ENCODE assay signal across 15 cellular contexts in the genomic region with DNA sequence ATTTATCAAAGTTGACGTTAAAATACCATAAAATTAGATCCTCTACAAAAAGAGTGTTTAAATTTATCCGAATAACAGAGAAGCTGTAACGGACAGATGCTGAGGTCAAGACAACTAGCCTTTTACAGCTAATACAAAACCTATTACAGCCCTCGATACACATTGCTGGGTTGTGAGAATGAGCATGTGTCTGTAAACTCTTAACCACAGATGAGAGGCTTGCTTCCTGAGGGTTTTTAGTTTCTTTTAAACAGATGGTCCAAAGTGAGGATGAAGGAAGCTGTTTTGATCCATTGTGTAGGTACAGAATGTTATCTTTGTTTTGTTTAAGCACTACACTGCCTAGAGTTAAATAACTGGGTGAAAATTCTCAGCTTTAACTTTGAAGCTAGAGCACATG.
A peak's percentile ranks its signal among the peaks of the same experiment; 100 is the strongest.
DNase-seq lines count a peak whose midpoint lies in the region; ATAC-seq, FAIRE-seq and TF ChIP-seq lines count a peak whose summit lies in the region.
"Had no signal": no experiment of that assay in that cellular context is flagged by ENCODE, and none has a peak within 500 bp of the region (broad histone marks: within the 10 kb centered on the region; RNA-seq: fewer than 3 reads in every experiment).

No MANE protein-coding gene starts in this region.

- H3K27ac ChIP-seq in uterus (no peak overlapping the region), esophagus squamous epithelium (no peak overlapping the region)
- H3K27ac ChIP-seq: gastrocnemius medialis, RWPE1 had no signal

- intact Hi-C loops in uterus (cut with DNase I; ENCODE audit: low total_unique reads) (no loop called here), cardiac septum (cut with DNase I) (no loop called here), esophagus squamous epithelium (cut with DNase I) (no loop called here)

- TF ChIP-seq CTCF in uterus (IDR thresholded peaks at IDR 0.05) (no peak), esophagus squamous epithelium (IDR thresholded peaks at IDR 0.05) (no peak)

- H3K27me3 ChIP-seq in uterus (no peaks in the 10 kb centered on the region), esophagus squamous epithelium (no peaks in the 10 kb centered on the region)
- H3K27me3 ChIP-seq: gastrocnemius medialis, MG63 had no signal

- peak; percentile 84 for ATAC-seq in HG03097 (IDR thresholded peaks at IDR 0.05; ENCODE audit: low FRiP score, unreplicated experiment)
- ATAC-seq in HG02885 (IDR thresholded peaks at IDR 0.05; ENCODE audit: poor library complexity, unreplicated experiment) = no peak
- ATAC-seq: gastrocnemius medialis had no signal

- 82 to 84% methylated on average over 4 of the region's 4 CpGs for WGBS in esophagus squamous epithelium, 2 donors

- H3K4me3 ChIP-seq in uterus (no peak overlapping the region), esophagus squamous epithelium (no peak overlapping the region)
- H3K4me3 ChIP-seq: gastrocnemius medialis, MG63 had no signal

- no peaks in the 10 kb centered on the region for H3K36me3 ChIP-seq in uterus
- H3K36me3 ChIP-seq in esophagus squamous epithelium = peaks cover 0 to 6% (median 0%) of the 10 kb centered on the region in 3 donors
- H3K36me3 ChIP-seq: gastrocnemius medialis, MG63 had no signal

- DNase-seq in GM12891 (ENCODE audit: insufficient read length, low spot score) (peak; percentile 6), NCI-H82 (lab: John Stamatoyannopoulos, UW) (peak; percentile 90), glomerular visceral epithelial cell (ENCODE audit: extremely low spot score) (peak; percentile 18), uterus (no peak), cardiac septum (ENCODE audit: low spot score) (no peak), esophagus squamous epithelium (lab: John Stamatoyannopoulos, UW) (no peak)
- DNase-seq: activated CD4-positive, alpha-beta T cell treated with anti-CD3 and anti-CD28 coated beads, Interleukin-2, amount 10 ng/mL, durations not matched to agents 24 days and 14 days; dermis blood vessel endothelial cell; gastrocnemius medialis; kidney; MG63; NCI-H345 had no signal

- H3K4me1 ChIP-seq in uterus = no peaks in the 10 kb centered on the region
- H3K4me1 ChIP-seq in esophagus squamous epithelium = no peaks in the 10 kb centered on the region

- FAIRE-seq in GM12891 (lab: Jason Lieb, UNC) = peak; percentile 20
- FAIRE-seq: kidney had no signal

- no peak for TF ChIP-seq POLR2A in GM12891 (IDR thresholded peaks at IDR 0.05; ENCODE audit: low read depth, low read length)
- no peak for TF ChIP-seq POLR2A in uterus (IDR thresholded peaks at IDR 0.05)
- TF ChIP-seq POLR2A in esophagus squamous epithelium (IDR thresholded peaks at IDR 0.05) = no peak

- H3K9me3 ChIP-seq in uterus (no peaks in the 10 kb centered on the region), esophagus squamous epithelium (no peaks in the 10 kb centered on the region)
- H3K9me3 ChIP-seq: gastrocnemius medialis, MG63 had no signal

TF ChIP-seq in GM12891, 5 proteins besides CTCF, POLR2A, EP300 and RAD21:
- TF ChIP-seq POU2F2 (IDR thresholded peaks at IDR 0.05; ENCODE audit: low read depth, low read length) (no peak), POLR2AphosphoS5 (IDR thresholded peaks at IDR 0.05; ENCODE audit: low read depth, low read length) (no peak), TAF1 (IDR thresholded peaks at IDR 0.05; ENCODE audit: low read depth, low read length) (no peak), SPI1 (IDR thresholded peaks at IDR 0.05; ENCODE audit: low read depth, low read length) (no peak), PAX5 (IDR thresholded peaks at IDR 0.05; ENCODE audit: insufficient read depth, low read length, severe bottlenecking) (no peak)
TF ChIP-seq in GM12891: peak in this region for 0.

Comparison
In these comparisons a context has a peak if more than half of its experiments do, and no peak if none do; other contexts are left out.
1. DNase-seq: peak in GM12891 (single experiment), NCI-H82 (single experiment) and glomerular visceral epithelial cell (single experiment); none in uterus (0 of 2), cardiac septum (single experiment) and esophagus squamous epithelium (single experiment).